Comparison of ENCODE assay signal across 16 cellular contexts in the genomic region with DNA sequence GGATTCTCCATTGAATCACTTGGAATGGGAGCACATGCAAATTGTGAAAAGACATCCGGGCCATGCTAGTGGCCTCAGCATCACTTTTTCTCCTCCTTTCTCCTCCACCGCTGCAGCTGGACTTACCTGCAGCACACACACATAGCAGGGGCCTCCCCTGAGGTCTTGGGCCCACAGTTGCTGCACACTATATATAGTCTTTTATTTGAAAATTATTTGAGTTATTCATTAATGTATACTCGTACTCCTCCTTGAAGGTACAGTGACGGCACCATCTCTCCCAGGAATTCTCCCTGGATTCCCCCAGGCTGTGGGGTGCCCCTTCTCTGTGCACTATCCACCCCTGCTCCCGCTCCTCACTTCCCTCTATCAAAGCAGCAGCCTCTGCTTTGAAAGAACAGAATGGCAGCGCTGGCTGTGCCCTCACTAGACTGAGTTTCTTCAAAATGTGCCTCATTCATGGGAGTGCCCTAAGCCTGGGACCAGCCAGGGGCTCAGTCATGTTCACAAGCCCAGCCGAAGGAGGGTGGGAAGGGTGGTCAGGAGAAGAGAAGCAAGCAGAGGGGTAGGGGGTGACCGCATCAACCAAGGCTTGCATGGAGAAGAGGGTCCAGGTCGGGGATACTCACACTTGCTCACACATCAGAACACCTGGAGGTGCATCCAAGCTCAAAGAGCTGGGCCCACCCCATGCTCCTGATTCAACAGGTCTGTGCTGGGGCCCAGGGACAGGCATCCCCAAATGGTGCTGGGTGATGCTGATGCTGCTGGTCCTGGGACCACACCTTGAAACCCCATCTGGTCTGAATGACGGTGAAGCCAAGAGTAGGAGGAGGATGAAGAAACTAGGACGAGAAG.
DNase-seq lines count a peak whose midpoint lies in the region; ATAC-seq and TF ChIP-seq lines count a peak whose summit lies in the region.
"Had no signal": no experiment of that assay in that cellular context is flagged by ENCODE, and none has a peak within 500 bp of the region (broad histone marks: within the 10 kb centered on the region; RNA-seq: fewer than 3 reads in every experiment).

No MANE protein-coding gene starts in this region.

- H3F3A ChIP-seq in neural progenitor cell (ENCODE audit: low read depth): peaks cover 45% of the 10 kb centered on the region

- H3K4me1 ChIP-seq in Karpas-422 (ENCODE audit: low read length) (peaks cover 80% of the 10 kb centered on the region), neural progenitor cell (peaks cover 51% of the 10 kb centered on the region), thyroid gland (peaks cover 13 to 24% of the 10 kb centered on the region in 2 donors)
- H3K4me1 ChIP-seq: SJSA1 had no signal

- TF ChIP-seq CTCF in neural progenitor cell (IDR thresholded peaks at IDR 0.05) (no peak), thyroid gland (IDR thresholded peaks at IDR 0.05) (no peak)

- H3K36me3 Mint-ChIP-seq in neural progenitor cell: no peaks in the 10 kb centered on the region

- ATAC-seq in HG03565 (IDR thresholded peaks at IDR 0.05; ENCODE audit: unreplicated experiment): no peak
- ATAC-seq: Panc1 had no signal

- H3K27me3 ChIP-seq in Karpas-422 (ENCODE audit: low read length): no peaks in the 10 kb centered on the region
- H3K27me3 ChIP-seq in neural progenitor cell: peaks cover 57% of the 10 kb centered on the region
- H3K27me3 ChIP-seq in thyroid gland: no peaks in the 10 kb centered on the region
- H3K27me3 ChIP-seq: SJSA1 had no signal

- DNase-seq in Karpas-422 (peak; percentile 60), neural progenitor cell (ENCODE audit: low spot score) (no peak), thyroid gland (no peak), H4 (ENCODE audit: low spot score) (no peak)
- DNase-seq in effector CD8-positive, alpha-beta T cell (lab: John Stamatoyannopoulos, UW): no peak
- DNase-seq: DMS53, IMR-90, NCI-H1694 treated with DMSO at 0.1 percent for 48 hours, NCI-H2081 treated with DMSO at 0.1 percent for 48 hours, T-helper 1 cell had no signal

- intact Hi-C loops in thyroid gland (cut with DNase I): no loop called here

- H3K4me2 ChIP-seq in Karpas-422 (ENCODE audit: low read depth, low read length, poor library complexity, severe bottlenecking) (peak overlapping the region; percentile 64), neural progenitor cell (no peak overlapping the region)

- peaks cover 68% of the 10 kb centered on the region for H3K4me1 Mint-ChIP-seq in neural progenitor cell

- H3K9me2 ChIP-seq in Karpas-422 (replicated peaks; ENCODE audit: insufficient read depth, low read length): no peaks in the 10 kb centered on the region

- H3K9me3 Mint-ChIP-seq in neural progenitor cell: no peaks in the 10 kb centered on the region
- H3K9me3 Mint-ChIP-seq: H9 had no signal

- no peaks in the 10 kb centered on the region for H3K9me3 ChIP-seq in Karpas-422 (ENCODE audit: low read length)
- no peaks in the 10 kb centered on the region for H3K9me3 ChIP-seq in neural progenitor cell (ENCODE audit: low read depth)
- H3K9me3 ChIP-seq in thyroid gland: no peaks in the 10 kb centered on the region
- H3K9me3 ChIP-seq: SJSA1 had no signal

- H3K27me3 Mint-ChIP-seq in neural progenitor cell (ENCODE audit: insufficient read depth, low read depth): peaks cover 21% of the 10 kb centered on the region

- H3K4me3 Mint-ChIP-seq in neural progenitor cell: peak overlapping the region; percentile 12
- H3K4me3 Mint-ChIP-seq: B cell, H9 had no signal

- H3K4me3 ChIP-seq in Karpas-422 (ENCODE audit: low read length) (peak overlapping the region; percentile 41; the same call in 1 of the 2 replicates), neural progenitor cell (no peak overlapping the region), thyroid gland (replicated peaks in 1 of 3) (no peak overlapping the region)
- H3K4me3 ChIP-seq: SJSA1 had no signal

- WGBS in thyroid gland, 2 donors: 83% methylated on average over 11 of the region's 11 CpGs

- H3K79me2 ChIP-seq in Karpas-422 (ENCODE audit: low read length): no peaks in the 10 kb centered on the region
- H3K79me2 ChIP-seq in neural progenitor cell (ENCODE audit: low read depth): no peaks in the 10 kb centered on the region

- H3K27ac ChIP-seq in Karpas-422 (ENCODE audit: low read length) (peak overlapping the region; percentile 94), cingulate gyrus (ENCODE audit: low read depth, low read length) (peak overlapping the region; percentile 10), neural progenitor cell (no peak overlapping the region), thyroid gland (peak overlapping the region in 2 of 3 donors; percentile 54 to 73)
- H3K27ac ChIP-seq: SJSA1 had no signal

- H4K20me1 ChIP-seq in Karpas-422 (ENCODE audit: insufficient read depth, low read depth, low read length) (no peaks in the 10 kb centered on the region), neural progenitor cell (ENCODE audit: low read depth) (peaks cover 7% of the 10 kb centered on the region)

- H3K9ac ChIP-seq in Karpas-422 (ENCODE audit: low read length): peak overlapping the region; percentile 67
- H3K9ac ChIP-seq in neural progenitor cell: no peak overlapping the region

- TF ChIP-seq POLR2A in thyroid gland (IDR thresholded peaks at IDR 0.05): no peak

- H3K27ac Mint-ChIP-seq in neural progenitor cell: peak overlapping the region; percentile 83
- H3K27ac Mint-ChIP-seq: B cell, H9 had no signal

- H3K36me3 ChIP-seq in Karpas-422 (ENCODE audit: insufficient read depth, low read length): no peaks in the 10 kb centered on the region
- H3K36me3 ChIP-seq in neural progenitor cell: no peaks in the 10 kb centered on the region
- no peaks in the 10 kb centered on the region for H3K36me3 ChIP-seq in thyroid gland
- H3K36me3 ChIP-seq: SJSA1 had no signal

- H2AFZ ChIP-seq in Karpas-422 (ENCODE audit: low read length) (no peak overlapping the region), neural progenitor cell (replicated peaks) (no peak overlapping the region)
